15 cellular contexts compared by ENCODE assay signal in genomic region chr7:75616421-75617167, GRCh38.
"Had no signal": no experiment of that assay in that cellular context is flagged by ENCODE, and none has a peak within 500 bp of the region (broad histone marks: within the 10 kb centered on the region; RNA-seq: fewer than 3 reads in every experiment).

No MANE protein-coding gene starts in this region.

- H3K4me1 ChIP-seq: sigmoid colon had no signal

- ATAC-seq: left colon had no signal

- H3K27me3 Mint-ChIP-seq: naive B cell; stimulated activated naive CD8-positive, alpha-beta T cell treated with anti-CD3 and anti-CD28 coated beads, Interleukin-15, amount 100 ng/mL, for 72 hours had no signal

- H3K27ac Mint-ChIP-seq: endodermal cell had no signal

- DNase-seq: activated CD4-positive, alpha-beta T cell treated with anti-CD3 and anti-CD28 coated beads, Interleukin-2, amount 50 U/mL, for 1 hour; activated CD4-positive, CD25-positive, alpha-beta regulatory T cell; activated effector memory CD4-positive, alpha-beta T cell treated with anti-CD3 and anti-CD28 coated beads, Interleukin-2, amount 50 U/mL, for 16 hours; activated T-cell treated with anti-CD3 and anti-CD28 coated beads, Interleukin-2, amount 50 U/mL, for 4 hours; amygdala; brain microvascular endothelial cell; endodermal cell; left colon; naive B cell; sigmoid colon; stimulated activated CD4-positive, alpha-beta T cell treated with anti-CD3 and anti-CD28 coated beads, Interleukin-12 subunit alpha, Interleukin-12 subunit beta, amount 100 ng/mL, for 4 hours; stimulated activated naive CD8-positive, alpha-beta T cell treated with anti-CD3 and anti-CD28 coated beads, Interleukin-15, amount 100 ng/mL, for 72 hours; testis had no signal

- H3K27me3 ChIP-seq: brain microvascular endothelial cell, sigmoid colon, testis had no signal

- H3K4me3 Mint-ChIP-seq: activated T-cell treated with anti-CD3 and anti-CD28 coated beads, Interleukin-2, amount 50 U/mL, for 4 hours; endodermal cell had no signal

- H3K4me1 Mint-ChIP-seq: endodermal cell had no signal

- H3K9me3 Mint-ChIP-seq: activated naive CD4-positive, alpha-beta T cell treated with anti-CD3 and anti-CD28 coated beads, Interleukin-2, amount 50 U/mL, for 72 hours; activated T-cell treated with anti-CD3 and anti-CD28 coated beads, Interleukin-2, amount 50 U/mL, for 4 hours; endodermal cell; stimulated activated naive CD8-positive, alpha-beta T cell treated with anti-CD3 and anti-CD28 coated beads, Interleukin-15, amount 100 ng/mL, for 72 hours had no signal

- H3K9me3 ChIP-seq: sigmoid colon, testis had no signal

- H3K4me3 ChIP-seq: lung, sigmoid colon, testis had no signal

- H3K27ac ChIP-seq: brain microvascular endothelial cell, testis had no signal

- H3K36me3 ChIP-seq: brain microvascular endothelial cell, sigmoid colon had no signal

- H3K36me3 Mint-ChIP-seq: activated naive CD4-positive, alpha-beta T cell treated with anti-CD3 and anti-CD28 coated beads, Interleukin-2, amount 50 U/mL, for 72 hours had no signal
